8 cellular contexts compared by ENCODE assay signal in genomic region chr12:47773062-47773857, GRCh38. TPM values are rescaled to one million over a fixed set of nuclear protein-coding genes. Genes with fewer than 3 reads are reported as not detected.
DNase-seq lines count a peak whose midpoint lies in the region; ATAC-seq and TF ChIP-seq lines count a peak whose summit lies in the region.

Gene SLC48A1, plus strand, starts transcription at chr12:47773238. Its CDS starts 67 bp downstream, at chr12:47773305.

- TF ChIP-seq POLR2A in suprapubic skin (IDR thresholded peaks at IDR 0.05) = no peak

- ATAC-seq in GM19397 (IDR thresholded peaks at IDR 0.05; ENCODE audit: unreplicated experiment) (peak; percentile 89), HG03558 (IDR thresholded peaks at IDR 0.05; ENCODE audit: extremely low read depth, unreplicated experiment) (peak; percentile 44)

- H3K27ac ChIP-seq in suprapubic skin = peak within 1 kb of the TSS; percentile 92

- TF ChIP-seq EP300 in suprapubic skin (IDR thresholded peaks at IDR 0.05) = no peak

- H3K9me3 ChIP-seq in suprapubic skin = no peaks in the 10 kb centered on the region

- no peaks in the 10 kb centered on the region for H3K36me3 ChIP-seq in suprapubic skin

- peaks cover 67% of the 10 kb centered on the region for H3K4me1 ChIP-seq in suprapubic skin

- 1% methylated on average over 31 of the region's 106 CpGs for WGBS in suprapubic skin

- DNase-seq in COR-L47 (lab: John Stamatoyannopoulos, UW) (peak; percentile 57), RPMI7951 (ENCODE audit: low read depth) (peak; percentile 54), germinal center (ENCODE audit: low spot score) (peak; percentile 95), occipital lobe (lab: John Stamatoyannopoulos, UW) (peak; percentile 70), suprapubic skin (ENCODE audit: low spot score in 2 of 2) (no peak)
- DNase-seq in activated naive CD4-positive, alpha-beta T cell (lab: John Stamatoyannopoulos, UW) = peak; percentile 27 to 77 (median 48)

- H3K27me3 ChIP-seq in suprapubic skin = no peaks in the 10 kb centered on the region

- H3K4me3 ChIP-seq in suprapubic skin = peak within 1 kb of the TSS; percentile 94

- TF ChIP-seq CTCF in suprapubic skin (IDR thresholded peaks at IDR 0.05) = peak in 1 of 2 donors; percentile 25

RNA-seq across cellular contexts. Expression of gene SLC48A1, which starts in this region (rescaled TPM):
- total RNA-seq in RPMI7951 (2014; rRNA removed; shearing (Covaris generic)) = 6.3 and 7.2 TPM in 2 replicates
- 11.1 TPM for total RNA-seq in occipital lobe
- total RNA-seq in suprapubic skin = 10 to 100 TPM; 38.2 to 53.6 (median 44.7) TPM

Comparison
In these comparisons a context has a peak if more than half of its experiments do, and no peak if none do; other contexts are left out.
1. DNase-seq: peak in COR-L47 (single experiment), RPMI7951 (single experiment), activated naive CD4-positive, alpha-beta T cell (4 of 4), germinal center (single experiment) and occipital lobe (single experiment); none in suprapubic skin (0 of 2).